ENCODE assay signal across 8 cellular contexts in genomic region chr17:29179232-29180036, GRCh38. TPM values are rescaled to one million over a fixed set of nuclear protein-coding genes. Genes with fewer than 3 reads are reported as not detected.
DNase-seq lines count a peak whose midpoint lies in the region; ATAC-seq and TF ChIP-seq lines count a peak whose summit lies in the region.

No MANE protein-coding gene starts in this region.

- ATAC-seq in gastroesophageal sphincter (no peak), HG03469 (IDR thresholded peaks at IDR 0.05; ENCODE audit: unreplicated experiment) (no peak), GM19395 (IDR thresholded peaks at IDR 0.05; ENCODE audit: unreplicated experiment) (no peak), GM21381 (IDR thresholded peaks at IDR 0.05; ENCODE audit: unreplicated experiment) (no peak)

- WGBS in gastroesophageal sphincter (ENCODE audit: low coverage in 1 of 2), 2 donors: 0 to 50% methylated on average over 1 of the region's 28 CpGs

- H3K9me3 Mint-ChIP-seq in activated CD4-positive, alpha-beta memory T cell treated with anti-CD3 and anti-CD28 coated beads for 36 hours: no peaks in the 10 kb centered on the region
- peaks cover 4% of the 10 kb centered on the region for H3K9me3 Mint-ChIP-seq in osteocyte (ENCODE audit: unreplicated experiment)

- no peak for TF ChIP-seq CTCF in Loucy (conservative IDR thresholded peaks at IDR 0.05; ENCODE audit: low read length)
- no peak for TF ChIP-seq CTCF in gastroesophageal sphincter (IDR thresholded peaks at IDR 0.05)
- TF ChIP-seq CTCF in osteocyte (IDR thresholded peaks at IDR 0.05): no peak

- TF ChIP-seq EP300 in gastroesophageal sphincter (IDR thresholded peaks at IDR 0.05): no peak

- peak overlapping the region; percentile 63 for H3K4me2 ChIP-seq in Loucy (ENCODE audit: low read depth, low read length, poor library complexity, severe bottlenecking)

- no peak for TF ChIP-seq POLR2A in gastroesophageal sphincter (IDR thresholded peaks at IDR 0.05)

- no peaks in the 10 kb centered on the region for H4K20me1 ChIP-seq in Loucy (ENCODE audit: insufficient read depth, low read length, poor library complexity, severe bottlenecking)

- CTCF ChIA-PET in activated CD4-positive, alpha-beta memory T cell treated with anti-CD3 and anti-CD28 coated beads for 36 hours (lab: Charles Lee): interaction anchor here (0.6 to 9.2 kb wide), 30 partner anchors 9 to 438 kb away, joined by 3 to 308 read pairs (median 4); no protein-coding TSS in a partner anchor

- no peaks in the 10 kb centered on the region for H3K36me3 ChIP-seq in Loucy (ENCODE audit: insufficient read depth, low read length)
- H3K36me3 ChIP-seq in gastroesophageal sphincter: no peaks in the 10 kb centered on the region

- H3K4me3 ChIP-seq in Loucy (ENCODE audit: low read length, poor library complexity, severe bottlenecking) (peak overlapping the region; percentile 53), gastroesophageal sphincter (peak overlapping the region; percentile 72 to 79)

- no peaks in the 10 kb centered on the region for H3K79me2 ChIP-seq in Loucy (ENCODE audit: insufficient read depth, low read length)

- H3F3A ChIP-seq in Loucy (ENCODE audit: low read depth): no peaks in the 10 kb centered on the region

- no peaks in the 10 kb centered on the region for H3K36me3 Mint-ChIP-seq in activated CD4-positive, alpha-beta memory T cell treated with anti-CD3 and anti-CD28 coated beads for 36 hours
- no peaks in the 10 kb centered on the region for H3K36me3 Mint-ChIP-seq in osteocyte (ENCODE audit: unreplicated experiment)

- H3K9me2 ChIP-seq in Loucy (replicated peaks; ENCODE audit: low read depth, low read length): no peaks in the 10 kb centered on the region

- peak overlapping the region; percentile 59; the same call in 1 of the 2 replicates for H2AFZ ChIP-seq in Loucy (ENCODE audit: low read length)

- peak; percentile 59 for DNase-seq in Daoy (ENCODE audit: low read depth)
- DNase-seq in activated CD4-positive, alpha-beta memory T cell treated with anti-CD3 and anti-CD28 coated beads for 36 hours: no peak
- no peak for DNase-seq in osteocyte (ENCODE audit: extremely low spot score, unreplicated experiment)

- peak overlapping the region; percentile 61 for H3K9ac ChIP-seq in Loucy (ENCODE audit: low read depth, low read length, poor library complexity, severe bottlenecking)

- H3K4me1 Mint-ChIP-seq in activated CD4-positive, alpha-beta memory T cell treated with anti-CD3 and anti-CD28 coated beads for 36 hours (ENCODE audit: low read depth): peaks cover 36% of the 10 kb centered on the region
- H3K4me1 Mint-ChIP-seq in osteocyte (ENCODE audit: unreplicated experiment): peaks cover 39% of the 10 kb centered on the region

- peak overlapping the region; percentile 82 to 93 (median 90) for H3K27ac ChIP-seq in gastroesophageal sphincter

- no peaks in the 10 kb centered on the region for H3K9me3 ChIP-seq in Loucy (ENCODE audit: insufficient read depth, low read depth, low read length)
- H3K9me3 ChIP-seq in gastroesophageal sphincter: no peaks in the 10 kb centered on the region

- intact Hi-C loops in activated CD4-positive, alpha-beta memory T cell treated with anti-CD3 and anti-CD28 coated beads for 36 hours (cut with micrococcal nuclease): loop anchor here (1.0 kb wide), 1 partner anchor 31 kb away; no protein-coding TSS in a partner anchor

- peaks cover 2% of the 10 kb centered on the region for H3K27me3 Mint-ChIP-seq in activated CD4-positive, alpha-beta memory T cell treated with anti-CD3 and anti-CD28 coated beads for 36 hours
- H3K27me3 Mint-ChIP-seq in osteocyte (ENCODE audit: unreplicated experiment): no peaks in the 10 kb centered on the region

- H3K4me1 ChIP-seq in Loucy (ENCODE audit: insufficient read depth, low read length, poor library complexity, severe bottlenecking): peaks cover 12% of the 10 kb centered on the region
- H3K4me1 ChIP-seq in gastroesophageal sphincter: peaks cover 0 to 58% (median 42%) of the 10 kb centered on the region in 3 donors

- no peak overlapping the region for H3K27ac Mint-ChIP-seq in activated CD4-positive, alpha-beta memory T cell treated with anti-CD3 and anti-CD28 coated beads for 36 hours
- no peak overlapping the region for H3K27ac Mint-ChIP-seq in osteocyte (ENCODE audit: unreplicated experiment)

- POLR2A ChIA-PET in activated CD4-positive, alpha-beta memory T cell treated with anti-CD3 and anti-CD28 coated beads for 36 hours (lab: Charles Lee): interaction anchor here (1.0 to 3.2 kb wide), 4 partner anchors 24 to 78 kb away, joined by 3 to 12 read pairs (median 6); no protein-coding TSS in a partner anchor

- H3K4me3 Mint-ChIP-seq in activated CD4-positive, alpha-beta memory T cell treated with anti-CD3 and anti-CD28 coated beads for 36 hours: peak overlapping the region; percentile 41
- peak overlapping the region; percentile 69 for H3K4me3 Mint-ChIP-seq in osteocyte (ENCODE audit: unreplicated experiment)

- no peaks in the 10 kb centered on the region for H3K27me3 ChIP-seq in Loucy (ENCODE audit: insufficient read depth, low read length, poor library complexity, severe bottlenecking)
- no peaks in the 10 kb centered on the region for H3K27me3 ChIP-seq in gastroesophageal sphincter

RNA-seq across cellular contexts. Expression of gene MYO18A, which starts 0.8 kb away (rescaled TPM):
- 11.9 and 20.1 TPM in 2 replicates for total RNA-seq in Daoy (2014; rRNA removed; shearing (Covaris generic))
- 10 to 100 TPM; 46.3 to 47.1 TPM for total RNA-seq in activated CD4-positive, alpha-beta memory T cell treated with anti-CD3 and anti-CD28 coated beads for 36 hours
- total RNA-seq in gastroesophageal sphincter (10 to 100 TPM; 45.5 to 70.5 (median 56.5) TPM), osteocyte (27.8 and 28.8 TPM in 2 replicates)
